Comparison of ENCODE assay signal across 16 cellular contexts in the genomic region with DNA sequence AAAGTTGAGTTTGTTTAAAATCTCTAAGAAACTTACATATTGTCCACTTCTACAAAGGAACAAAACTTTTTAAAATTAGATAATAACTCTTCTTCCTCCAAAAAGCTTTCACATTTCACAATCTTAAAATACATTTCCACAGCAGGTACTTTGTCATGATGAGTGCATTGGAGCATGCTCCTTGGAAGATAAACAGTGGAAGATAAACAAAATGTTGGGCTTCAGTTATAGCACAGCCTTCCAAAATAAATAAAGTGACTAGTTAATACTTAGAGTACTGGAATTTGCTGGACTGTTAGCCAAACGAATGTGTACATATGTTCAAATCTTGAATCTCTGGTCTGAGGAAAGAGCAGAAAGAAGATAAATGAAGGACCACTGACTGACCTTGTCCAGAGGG. TPM values are rescaled to one million over a fixed set of nuclear protein-coding genes. Genes with fewer than 3 reads are reported as not detected.
A peak's percentile ranks its signal among the peaks of the same experiment; 100 is the strongest.
DNase-seq lines count a peak whose midpoint lies in the region; ATAC-seq and TF ChIP-seq lines count a peak whose summit lies in the region.
"Had no signal": no experiment of that assay in that cellular context is flagged by ENCODE, and none has a peak within 500 bp of the region (broad histone marks: within the 10 kb centered on the region; RNA-seq: fewer than 3 reads in every experiment).

No MANE protein-coding gene starts in this region.

- TF ChIP-seq EP300 in esophagus muscularis mucosa (IDR thresholded peaks at IDR 0.05) = no peak

- H3K4me3 Mint-ChIP-seq in CD14-positive monocyte = no peak overlapping the region
- H3K4me3 Mint-ChIP-seq: activated B cell treated with CpG ODN at 0.5 μM for 24 hours; brain; neural progenitor cell; stimulated activated naive B cell treated with anti-CD40 and anti-IgM and Interleukin-4, amounts not matched to agents 10 μg/mL and 1 μg/mL and 100 μg/mL, for 72 hours had no signal

- H3K4me1 ChIP-seq in ACC112 (ENCODE audit: control insufficient read depth, insufficient read depth, low read length, unreplicated experiment) = peaks cover 15% of the 10 kb centered on the region
- H3K4me1 ChIP-seq in esophagus muscularis mucosa = peaks cover 0 to 63% (median 55%) of the 10 kb centered on the region in 4 donors
- H3K4me1 ChIP-seq in right lobe of liver = peaks cover 0 to 29% (median 15%) of the 10 kb centered on the region in 4 donors
- H3K4me1 ChIP-seq: BE2C, neural progenitor cell had no signal

- peaks cover 0 to 2% (median 0%) of the 10 kb centered on the region in 7 donors for H3K9me3 Mint-ChIP-seq in CD14-positive monocyte
- H3K9me3 Mint-ChIP-seq: activated B cell treated with CpG ODN at 0.5 μM for 24 hours; neural progenitor cell; stimulated activated naive B cell treated with anti-CD40 and anti-IgM and Interleukin-4, amounts not matched to agents 10 μg/mL and 1 μg/mL and 100 μg/mL, for 72 hours had no signal

- H3K36me3 ChIP-seq in ACC112 (ENCODE audit: insufficient read depth, low read length) = no peaks in the 10 kb centered on the region
- H3K36me3 ChIP-seq in esophagus muscularis mucosa = no peaks in the 10 kb centered on the region
- H3K36me3 ChIP-seq in right lobe of liver = no peaks in the 10 kb centered on the region
- H3K36me3 ChIP-seq: BE2C, neural progenitor cell had no signal

- H2AFZ ChIP-seq in ACC112 (ENCODE audit: low read length, unreplicated experiment) = no peak overlapping the region
- H2AFZ ChIP-seq: neural progenitor cell had no signal

- TF ChIP-seq CTCF in esophagus muscularis mucosa (IDR thresholded peaks at IDR 0.05) = no peak
- no peak for TF ChIP-seq CTCF in right lobe of liver (IDR thresholded peaks at IDR 0.05)
- TF ChIP-seq CTCF in CD14-positive monocyte (IDR thresholded peaks at IDR 0.05) = no peak

- intact Hi-C loops in esophagus muscularis mucosa (cut with DNase I) (loop anchor here (5.0 kb wide), 1 partner anchor 49 kb away; no protein-coding TSS in a partner anchor), right lobe of liver (cut with DNase I) (no loop called here), CD14-positive monocyte (cut with micrococcal nuclease) (no loop called here)

- H3K27ac ChIP-seq in ACC112 (ENCODE audit: low read depth, low read length) (peak overlapping the region; percentile 13; the same call in 1 of the 2 replicates), esophagus muscularis mucosa (replicated peaks in 1 of 4) (peak overlapping the region; percentile 48 to 74 (median 67)), right lobe of liver (peak overlapping the region in 2 of 3 donors; percentile 51 to 55)
- H3K27ac ChIP-seq: neural progenitor cell had no signal

- TF ChIP-seq POLR2A in esophagus muscularis mucosa (IDR thresholded peaks at IDR 0.05; ENCODE audit: low read depth) (no peak), right lobe of liver (IDR thresholded peaks at IDR 0.05) (no peak)

- no peaks in the 10 kb centered on the region for H3K27me3 ChIP-seq in ACC112 (ENCODE audit: insufficient read depth, low read length)
- no peaks in the 10 kb centered on the region for H3K27me3 ChIP-seq in esophagus muscularis mucosa
- H3K27me3 ChIP-seq in right lobe of liver = no peaks in the 10 kb centered on the region
- H3K27me3 ChIP-seq: BE2C, neural progenitor cell had no signal

- H3K36me3 Mint-ChIP-seq in CD14-positive monocyte = no peaks in the 10 kb centered on the region
- H3K36me3 Mint-ChIP-seq: brain; neural progenitor cell; stimulated activated naive B cell treated with anti-CD40 and anti-IgM and Interleukin-4, amounts not matched to agents 10 μg/mL and 1 μg/mL and 100 μg/mL, for 72 hours had no signal

- 0% methylated on average over 1 of the region's 1 CpG for WGBS in esophagus muscularis mucosa
- WGBS in right lobe of liver (ENCODE audit: insufficient coverage, low coverage, low lambda C conversion rate, missing lambda C conversion rate) = 8% methylated on average over 1 of the region's 1 CpG

- DNase-seq in HuH-7.5 (ENCODE audit: low spot score) = peak; percentile 3
- no peak for DNase-seq in esophagus muscularis mucosa (ENCODE audit: extremely low spot score)
- DNase-seq in right lobe of liver = no peak
- DNase-seq in CD14-positive monocyte (ENCODE audit: low spot score) = no peak
- no peak for DNase-seq in activated gamma-delta T cell (lab: John Stamatoyannopoulos, UW)
- DNase-seq: activated B cell treated with CpG ODN at 0.5 μM for 24 hours; BE2C; islet precursor cell; NCI-H1436 treated with DMSO at 0.1 percent for 48 hours; NCI-H748 treated with DMSO at 0.1 percent for 48 hours; stimulated activated naive B cell treated with anti-CD40 and anti-IgM and Interleukin-4, amounts not matched to agents 10 μg/mL and 1 μg/mL and 100 μg/mL, for 72 hours had no signal

- no peak overlapping the region for H3K27ac Mint-ChIP-seq in CD14-positive monocyte
- H3K27ac Mint-ChIP-seq: activated B cell treated with CpG ODN at 0.5 μM for 24 hours; neural progenitor cell; stimulated activated naive B cell treated with anti-CD40 and anti-IgM and Interleukin-4, amounts not matched to agents 10 μg/mL and 1 μg/mL and 100 μg/mL, for 72 hours had no signal

- no peaks in the 10 kb centered on the region for H3K79me2 ChIP-seq in ACC112 (ENCODE audit: control insufficient read depth, insufficient read depth, low read length, unreplicated experiment)

- no peaks in the 10 kb centered on the region for H3K27me3 Mint-ChIP-seq in CD14-positive monocyte (ENCODE audit: low read depth in 3 of 3)
- H3K27me3 Mint-ChIP-seq: activated B cell treated with CpG ODN at 0.5 μM for 24 hours; brain; stimulated activated naive B cell treated with anti-CD40 and anti-IgM and Interleukin-4, amounts not matched to agents 10 μg/mL and 1 μg/mL and 100 μg/mL, for 72 hours had no signal

- H3K4me3 ChIP-seq in ACC112 (ENCODE audit: low read depth, low read length) = no peak overlapping the region
- no peak overlapping the region for H3K4me3 ChIP-seq in esophagus muscularis mucosa
- H3K4me3 ChIP-seq in right lobe of liver = no peak overlapping the region
- H3K4me3 ChIP-seq: neural progenitor cell had no signal

- ATAC-seq in right lobe of liver (peak; percentile 94 to 99 (median 97)), HG02884 (IDR thresholded peaks at IDR 0.05; ENCODE audit: unreplicated experiment) (no peak), HG02759 (IDR thresholded peaks at IDR 0.05; ENCODE audit: unreplicated experiment) (no peak)
- ATAC-seq: stimulated activated naive B cell treated with anti-CD40 and anti-IgM and Interleukin-4, amounts not matched to agents 10 μg/mL and 1 μg/mL and 100 μg/mL, for 72 hours had no signal

- H3K4me1 Mint-ChIP-seq in CD14-positive monocyte = no peaks in the 10 kb centered on the region
- H3K4me1 Mint-ChIP-seq: activated B cell treated with CpG ODN at 0.5 μM for 24 hours; brain; neural progenitor cell; stimulated activated naive B cell treated with anti-CD40 and anti-IgM and Interleukin-4, amounts not matched to agents 10 μg/mL and 1 μg/mL and 100 μg/mL, for 72 hours had no signal

- no peaks in the 10 kb centered on the region for H3K9me3 ChIP-seq in esophagus muscularis mucosa
- no peaks in the 10 kb centered on the region for H3K9me3 ChIP-seq in right lobe of liver
- H3K9me3 ChIP-seq: BE2C had no signal

RNA-seq across cellular contexts. Expression of a gene that starts 54.9 kb away (rescaled TPM):
- total RNA-seq in esophagus muscularis mucosa (100 to 1,000 TPM; 154 to 208 (median 199) TPM), right lobe of liver (1 to 10 TPM in 3 of 6 experiments, under 1 TPM in 3; 0.56 to 2.4 (median 0.91) TPM)
- polyA plus RNA-seq in CD14-positive monocyte = under 1 TPM; 0.80 to 0.82 TPM

Comparison
In these comparisons a context has a peak if more than half of its experiments do, and no peak if none do; other contexts are left out.
1. H3K27ac ChIP-seq: peak in every context shown above with its lines; median percentile 67 in esophagus muscularis mucosa; 53 in right lobe of liver; 13 in ACC112.
2. ATAC-seq: peak in right lobe of liver (4 of 4); none in HG02884 (single experiment) and HG02759 (single experiment).
3. RNA of a gene that starts 54.9 kb away (total RNA-seq): 154 to 208 TPM in esophagus muscularis mucosa; 0.56 to 2.4 TPM in right lobe of liver; every median in the first group is over 10 times any median in the second.